ENCODE assay signal across 1 cellular context in the genomic region with DNA sequence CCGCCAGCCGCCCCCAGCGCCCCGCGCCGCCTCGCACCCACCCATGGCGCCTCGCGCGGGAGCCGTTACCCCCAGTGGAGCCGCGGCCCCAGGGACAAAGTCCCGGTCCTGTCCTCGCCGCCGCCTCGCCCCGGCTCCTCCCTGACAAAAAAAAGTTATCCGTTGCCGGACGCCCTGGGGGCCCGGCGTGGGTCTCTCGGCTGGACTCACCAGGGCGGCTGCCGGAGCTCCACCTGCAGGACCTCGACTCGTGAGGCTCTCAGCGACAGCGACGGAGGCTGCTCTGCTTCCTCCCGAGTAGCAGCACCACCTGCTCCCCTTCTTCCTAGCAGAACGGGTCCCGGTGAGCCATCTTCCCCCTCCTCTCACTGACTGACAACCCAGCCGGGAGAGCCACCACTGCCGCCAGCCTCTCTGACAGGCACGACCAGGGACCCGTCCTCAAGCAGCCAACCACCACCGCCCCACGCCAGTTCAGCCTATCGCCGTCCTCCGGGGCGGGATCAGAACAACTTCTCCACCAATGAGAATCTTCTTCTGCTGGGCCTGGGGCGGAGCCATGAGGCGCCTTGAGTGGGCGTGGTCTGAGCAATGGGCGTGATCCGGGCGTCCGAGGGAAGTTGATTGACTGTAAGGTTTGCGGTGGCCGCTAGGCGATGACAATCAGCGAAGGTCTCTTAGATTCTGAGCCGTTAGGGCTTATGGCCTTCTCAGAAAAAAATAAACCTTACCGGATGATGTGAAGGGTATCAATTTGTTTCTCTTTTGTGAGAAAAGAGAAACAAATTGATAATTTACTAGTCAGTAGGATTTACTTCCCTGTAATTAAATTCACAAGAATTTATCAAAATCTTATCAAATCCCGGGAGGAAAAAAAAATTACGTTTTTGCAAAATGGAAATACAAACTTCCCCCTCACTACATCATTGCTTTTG.
TF ChIP-seq lines count a peak whose summit lies in the region.

A gene (minus strand): TSS at position 416 of the 935 bp plus-strand sequence. CDS start 23,019 bp downstream, outside the sequence.

TF ChIP-seq in K562, 482 proteins besides CTCF, POLR2A, EP300 and RAD21 (continued from another document and continues in another):
- TF ChIP-seq, protein P1, sequence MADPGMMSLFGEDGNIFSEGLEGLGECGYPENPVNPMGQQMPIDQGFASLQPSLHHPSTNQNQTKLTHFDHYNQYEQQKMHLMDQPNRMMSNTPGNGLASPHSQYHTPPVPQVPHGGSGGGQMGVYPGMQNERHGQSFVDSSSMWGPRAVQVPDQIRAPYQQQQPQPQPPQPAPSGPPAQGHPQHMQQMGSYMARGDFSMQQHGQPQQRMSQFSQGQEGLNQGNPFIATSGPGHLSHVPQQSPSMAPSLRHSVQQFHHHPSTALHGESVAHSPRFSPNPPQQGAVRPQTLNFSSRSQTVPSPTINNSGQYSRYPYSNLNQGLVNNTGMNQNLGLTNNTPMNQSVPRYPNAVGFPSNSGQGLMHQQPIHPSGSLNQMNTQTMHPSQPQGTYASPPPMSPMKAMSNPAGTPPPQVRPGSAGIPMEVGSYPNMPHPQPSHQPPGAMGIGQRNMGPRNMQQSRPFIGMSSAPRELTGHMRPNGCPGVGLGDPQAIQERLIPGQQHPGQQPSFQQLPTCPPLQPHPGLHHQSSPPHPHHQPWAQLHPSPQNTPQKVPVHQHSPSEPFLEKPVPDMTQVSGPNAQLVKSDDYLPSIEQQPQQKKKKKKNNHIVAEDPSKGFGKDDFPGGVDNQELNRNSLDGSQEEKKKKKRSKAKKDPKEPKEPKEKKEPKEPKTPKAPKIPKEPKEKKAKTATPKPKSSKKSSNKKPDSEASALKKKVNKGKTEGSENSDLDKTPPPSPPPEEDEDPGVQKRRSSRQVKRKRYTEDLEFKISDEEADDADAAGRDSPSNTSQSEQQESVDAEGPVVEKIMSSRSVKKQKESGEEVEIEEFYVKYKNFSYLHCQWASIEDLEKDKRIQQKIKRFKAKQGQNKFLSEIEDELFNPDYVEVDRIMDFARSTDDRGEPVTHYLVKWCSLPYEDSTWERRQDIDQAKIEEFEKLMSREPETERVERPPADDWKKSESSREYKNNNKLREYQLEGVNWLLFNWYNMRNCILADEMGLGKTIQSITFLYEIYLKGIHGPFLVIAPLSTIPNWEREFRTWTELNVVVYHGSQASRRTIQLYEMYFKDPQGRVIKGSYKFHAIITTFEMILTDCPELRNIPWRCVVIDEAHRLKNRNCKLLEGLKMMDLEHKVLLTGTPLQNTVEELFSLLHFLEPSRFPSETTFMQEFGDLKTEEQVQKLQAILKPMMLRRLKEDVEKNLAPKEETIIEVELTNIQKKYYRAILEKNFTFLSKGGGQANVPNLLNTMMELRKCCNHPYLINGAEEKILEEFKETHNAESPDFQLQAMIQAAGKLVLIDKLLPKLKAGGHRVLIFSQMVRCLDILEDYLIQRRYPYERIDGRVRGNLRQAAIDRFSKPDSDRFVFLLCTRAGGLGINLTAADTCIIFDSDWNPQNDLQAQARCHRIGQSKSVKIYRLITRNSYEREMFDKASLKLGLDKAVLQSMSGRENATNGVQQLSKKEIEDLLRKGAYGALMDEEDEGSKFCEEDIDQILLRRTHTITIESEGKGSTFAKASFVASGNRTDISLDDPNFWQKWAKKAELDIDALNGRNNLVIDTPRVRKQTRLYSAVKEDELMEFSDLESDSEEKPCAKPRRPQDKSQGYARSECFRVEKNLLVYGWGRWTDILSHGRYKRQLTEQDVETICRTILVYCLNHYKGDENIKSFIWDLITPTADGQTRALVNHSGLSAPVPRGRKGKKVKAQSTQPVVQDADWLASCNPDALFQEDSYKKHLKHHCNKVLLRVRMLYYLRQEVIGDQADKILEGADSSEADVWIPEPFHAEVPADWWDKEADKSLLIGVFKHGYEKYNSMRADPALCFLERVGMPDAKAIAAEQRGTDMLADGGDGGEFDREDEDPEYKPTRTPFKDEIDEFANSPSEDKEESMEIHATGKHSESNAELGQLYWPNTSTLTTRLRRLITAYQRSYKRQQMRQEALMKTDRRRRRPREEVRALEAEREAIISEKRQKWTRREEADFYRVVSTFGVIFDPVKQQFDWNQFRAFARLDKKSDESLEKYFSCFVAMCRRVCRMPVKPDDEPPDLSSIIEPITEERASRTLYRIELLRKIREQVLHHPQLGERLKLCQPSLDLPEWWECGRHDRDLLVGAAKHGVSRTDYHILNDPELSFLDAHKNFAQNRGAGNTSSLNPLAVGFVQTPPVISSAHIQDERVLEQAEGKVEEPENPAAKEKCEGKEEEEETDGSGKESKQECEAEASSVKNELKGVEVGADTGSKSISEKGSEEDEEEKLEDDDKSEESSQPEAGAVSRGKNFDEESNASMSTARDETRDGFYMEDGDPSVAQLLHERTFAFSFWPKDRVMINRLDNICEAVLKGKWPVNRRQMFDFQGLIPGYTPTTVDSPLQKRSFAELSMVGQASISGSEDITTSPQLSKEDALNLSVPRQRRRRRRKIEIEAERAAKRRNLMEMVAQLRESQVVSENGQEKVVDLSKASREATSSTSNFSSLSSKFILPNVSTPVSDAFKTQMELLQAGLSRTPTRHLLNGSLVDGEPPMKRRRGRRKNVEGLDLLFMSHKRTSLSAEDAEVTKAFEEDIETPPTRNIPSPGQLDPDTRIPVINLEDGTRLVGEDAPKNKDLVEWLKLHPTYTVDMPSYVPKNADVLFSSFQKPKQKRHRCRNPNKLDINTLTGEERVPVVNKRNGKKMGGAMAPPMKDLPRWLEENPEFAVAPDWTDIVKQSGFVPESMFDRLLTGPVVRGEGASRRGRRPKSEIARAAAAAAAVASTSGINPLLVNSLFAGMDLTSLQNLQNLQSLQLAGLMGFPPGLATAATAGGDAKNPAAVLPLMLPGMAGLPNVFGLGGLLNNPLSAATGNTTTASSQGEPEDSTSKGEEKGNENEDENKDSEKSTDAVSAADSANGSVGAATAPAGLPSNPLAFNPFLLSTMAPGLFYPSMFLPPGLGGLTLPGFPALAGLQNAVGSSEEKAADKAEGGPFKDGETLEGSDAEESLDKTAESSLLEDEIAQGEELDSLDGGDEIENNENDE (IDR thresholded peaks at IDR 0.05; ENCODE audit: low read depth, low read length): no peak
- TF ChIP-seq RFX7 (CRISPR knock-in tag; IDR thresholded peaks at IDR 0.05) (no peak), TAF1 (IDR thresholded peaks at IDR 0.05; ENCODE audit: control insufficient read depth, extremely low read depth, insufficient read depth, low read length, severe bottlenecking) (peak; percentile 95), PML (IDR thresholded peaks at IDR 0.05; ENCODE audit: low read length) (peak; percentile 81; the same call in 1 of the 2 replicates), ZEB2 (IDR thresholded peaks at IDR 0.05) (no peak), MAZ (CRISPR knock-in tag; conservative IDR thresholded peaks at IDR 0.05 in 1 of 2, IDR thresholded peaks at IDR 0.05 in 1 of 2) (peak; percentile 78 to 81), ZNF384 (IDR thresholded peaks at IDR 0.05; ENCODE audit: low read depth, low read length) (peak; percentile 35; the same call in 1 of the 2 replicates), MTA3 (IDR thresholded peaks at IDR 0.05; ENCODE audit: borderline replicate concordance) (peak; percentile 95; the same call in 1 of the 2 replicates), MCM3 (IDR thresholded peaks at IDR 0.05) (no peak), HDAC1 (IDR thresholded peaks at IDR 0.05) (peak in 1 of 2 experiments; percentile 52; a peak in 2 of 4 replicates), CAMTA2 (CRISPR knock-in tag; conservative IDR thresholded peaks at IDR 0.05) (no peak), HEY1 (CRISPR knock-in tag; IDR thresholded peaks at IDR 0.05; ENCODE audit: borderline replicate concordance) (no peak), POLR3G (IDR thresholded peaks at IDR 0.05; ENCODE audit: extremely low read depth, insufficient read length, insufficient replicate concordance) (no peak), ERF (CRISPR knock-in tag; IDR thresholded peaks at IDR 0.05) (no peak), FOXP1 (CRISPR knock-in tag; IDR thresholded peaks at IDR 0.05) (peak; percentile 92), CBX8 (IDR thresholded peaks at IDR 0.05; ENCODE audit: borderline replicate concordance, extremely low read depth, low read depth, low read length, poor library complexity, severe bottlenecking) (no peak), GTF2E2 (tag; IDR thresholded peaks at IDR 0.05) (no peak; the same call in 1 of the 2 replicates), NR2C2 (CRISPR knock-in tag; IDR thresholded peaks at IDR 0.05) (no peak), NR2C2 (tag; IDR thresholded peaks at IDR 0.05) (no peak), SPI1 (IDR thresholded peaks at IDR 0.05; ENCODE audit: borderline replicate concordance, low read depth, low read length) (no peak), ADNP (tag; IDR thresholded peaks at IDR 0.05) (no peak), DNMT1 (IDR thresholded peaks at IDR 0.05) (no peak), ZKSCAN1 (IDR thresholded peaks at IDR 0.05; ENCODE audit: low read depth, low read length) (no peak), PURB (CRISPR knock-in tag; IDR thresholded peaks at IDR 0.05; ENCODE audit: low read depth) (no peak), KLF1 (tag; IDR thresholded peaks at IDR 0.05) (no peak), EP400 (IDR thresholded peaks at IDR 0.05) (peak; percentile 36), U2AF1 (optimal IDR thresholded peaks at IDR 0.05; ENCODE audit: low read depth, low read length) (no peak), CBX5 (IDR thresholded peaks at IDR 0.05; ENCODE audit: borderline replicate concordance, low read depth) (no peak), ATF1 (CRISPR knock-in tag; IDR thresholded peaks at IDR 0.05) (no peak), ATF1 (tag; IDR thresholded peaks at IDR 0.05) (peak; percentile 70), RBM39 (optimal IDR thresholded peaks at IDR 0.05; ENCODE audit: low read depth, low read length) (no peak), MTA1 (IDR thresholded peaks at IDR 0.05; ENCODE audit: borderline replicate concordance) (no peak), GTF2F1 (IDR thresholded peaks at IDR 0.05; ENCODE audit: low read depth, low read length) (peak; percentile 44; the same call in 1 of the 2 replicates), GATAD2B (IDR thresholded peaks at IDR 0.05; ENCODE audit: borderline replicate concordance) (peak; percentile 13; the same call in 1 of the 2 replicates), BRCA1 (IDR thresholded peaks at IDR 0.05) (no peak), BRCA1 (CRISPR knock-in tag; IDR thresholded peaks at IDR 0.05) (no peak)
- TF ChIP-seq, protein P2, sequence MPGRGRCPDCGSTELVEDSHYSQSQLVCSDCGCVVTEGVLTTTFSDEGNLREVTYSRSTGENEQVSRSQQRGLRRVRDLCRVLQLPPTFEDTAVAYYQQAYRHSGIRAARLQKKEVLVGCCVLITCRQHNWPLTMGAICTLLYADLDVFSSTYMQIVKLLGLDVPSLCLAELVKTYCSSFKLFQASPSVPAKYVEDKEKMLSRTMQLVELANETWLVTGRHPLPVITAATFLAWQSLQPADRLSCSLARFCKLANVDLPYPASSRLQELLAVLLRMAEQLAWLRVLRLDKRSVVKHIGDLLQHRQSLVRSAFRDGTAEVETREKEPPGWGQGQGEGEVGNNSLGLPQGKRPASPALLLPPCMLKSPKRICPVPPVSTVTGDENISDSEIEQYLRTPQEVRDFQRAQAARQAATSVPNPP (IDR thresholded peaks at IDR 0.05; ENCODE audit: borderline replicate concordance, insufficient read depth, insufficient read length): no peak
- TF ChIP-seq, protein P3, sequence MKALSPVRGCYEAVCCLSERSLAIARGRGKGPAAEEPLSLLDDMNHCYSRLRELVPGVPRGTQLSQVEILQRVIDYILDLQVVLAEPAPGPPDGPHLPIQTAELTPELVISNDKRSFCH (CRISPR knock-in tag; IDR thresholded peaks at IDR 0.05): no peak
- TF ChIP-seq, protein P3 (tag; IDR thresholded peaks at IDR 0.05): no peak
- TF ChIP-seq, protein P4, sequence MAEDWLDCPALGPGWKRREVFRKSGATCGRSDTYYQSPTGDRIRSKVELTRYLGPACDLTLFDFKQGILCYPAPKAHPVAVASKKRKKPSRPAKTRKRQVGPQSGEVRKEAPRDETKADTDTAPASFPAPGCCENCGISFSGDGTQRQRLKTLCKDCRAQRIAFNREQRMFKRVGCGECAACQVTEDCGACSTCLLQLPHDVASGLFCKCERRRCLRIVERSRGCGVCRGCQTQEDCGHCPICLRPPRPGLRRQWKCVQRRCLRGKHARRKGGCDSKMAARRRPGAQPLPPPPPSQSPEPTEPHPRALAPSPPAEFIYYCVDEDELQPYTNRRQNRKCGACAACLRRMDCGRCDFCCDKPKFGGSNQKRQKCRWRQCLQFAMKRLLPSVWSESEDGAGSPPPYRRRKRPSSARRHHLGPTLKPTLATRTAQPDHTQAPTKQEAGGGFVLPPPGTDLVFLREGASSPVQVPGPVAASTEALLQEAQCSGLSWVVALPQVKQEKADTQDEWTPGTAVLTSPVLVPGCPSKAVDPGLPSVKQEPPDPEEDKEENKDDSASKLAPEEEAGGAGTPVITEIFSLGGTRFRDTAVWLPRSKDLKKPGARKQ (CRISPR knock-in tag; IDR thresholded peaks at IDR 0.05): no peak
- TF ChIP-seq, protein P5, sequence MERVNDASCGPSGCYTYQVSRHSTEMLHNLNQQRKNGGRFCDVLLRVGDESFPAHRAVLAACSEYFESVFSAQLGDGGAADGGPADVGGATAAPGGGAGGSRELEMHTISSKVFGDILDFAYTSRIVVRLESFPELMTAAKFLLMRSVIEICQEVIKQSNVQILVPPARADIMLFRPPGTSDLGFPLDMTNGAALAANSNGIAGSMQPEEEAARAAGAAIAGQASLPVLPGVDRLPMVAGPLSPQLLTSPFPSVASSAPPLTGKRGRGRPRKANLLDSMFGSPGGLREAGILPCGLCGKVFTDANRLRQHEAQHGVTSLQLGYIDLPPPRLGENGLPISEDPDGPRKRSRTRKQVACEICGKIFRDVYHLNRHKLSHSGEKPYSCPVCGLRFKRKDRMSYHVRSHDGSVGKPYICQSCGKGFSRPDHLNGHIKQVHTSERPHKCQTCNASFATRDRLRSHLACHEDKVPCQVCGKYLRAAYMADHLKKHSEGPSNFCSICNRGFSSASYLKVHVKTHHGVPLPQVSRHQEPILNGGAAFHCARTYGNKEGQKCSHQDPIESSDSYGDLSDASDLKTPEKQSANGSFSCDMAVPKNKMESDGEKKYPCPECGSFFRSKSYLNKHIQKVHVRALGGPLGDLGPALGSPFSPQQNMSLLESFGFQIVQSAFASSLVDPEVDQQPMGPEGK (CRISPR knock-in tag; IDR thresholded peaks at IDR 0.05; ENCODE audit: borderline replicate concordance): no peak
- TF ChIP-seq, protein P6, sequence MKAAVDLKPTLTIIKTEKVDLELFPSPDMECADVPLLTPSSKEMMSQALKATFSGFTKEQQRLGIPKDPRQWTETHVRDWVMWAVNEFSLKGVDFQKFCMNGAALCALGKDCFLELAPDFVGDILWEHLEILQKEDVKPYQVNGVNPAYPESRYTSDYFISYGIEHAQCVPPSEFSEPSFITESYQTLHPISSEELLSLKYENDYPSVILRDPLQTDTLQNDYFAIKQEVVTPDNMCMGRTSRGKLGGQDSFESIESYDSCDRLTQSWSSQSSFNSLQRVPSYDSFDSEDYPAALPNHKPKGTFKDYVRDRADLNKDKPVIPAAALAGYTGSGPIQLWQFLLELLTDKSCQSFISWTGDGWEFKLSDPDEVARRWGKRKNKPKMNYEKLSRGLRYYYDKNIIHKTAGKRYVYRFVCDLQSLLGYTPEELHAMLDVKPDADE (conservative IDR thresholded peaks at IDR 0.05; ENCODE audit: control insufficient read depth, low read depth, low read length): 0 out of 2 replicates have a peak, but pooled peaks have one; percentile 42
